ENCODE assay signal across 17 cellular contexts in genomic region chr13:33129886-33130285, GRCh38.
DNase-seq lines count a peak whose midpoint lies in the region; ATAC-seq, FAIRE-seq and TF ChIP-seq lines count a peak whose summit lies in the region.
"Had no signal": no experiment of that assay in that cellular context is flagged by ENCODE, and none has a peak within 500 bp of the region (broad histone marks: within the 10 kb centered on the region; RNA-seq: fewer than 3 reads in every experiment).

No MANE protein-coding gene starts in this region.

- H3K36me3 ChIP-seq in left ventricle myocardium inferior = peaks cover 42% of the 10 kb centered on the region
- peaks cover 32% of the 10 kb centered on the region for H3K36me3 ChIP-seq in astrocyte (ENCODE audit: insufficient read depth, low read length)
- H3K36me3 ChIP-seq in Peyer's patch = peaks cover 0 to 17% (median 0%) of the 10 kb centered on the region in 3 donors
- H3K36me3 ChIP-seq: BLaER1 had no signal

- H3K27me3 ChIP-seq in left ventricle myocardium inferior (ENCODE audit: low read depth) (no peaks in the 10 kb centered on the region), right cardiac atrium (ENCODE audit: control insufficient read depth, insufficient read depth) (no peaks in the 10 kb centered on the region), astrocyte (ENCODE audit: insufficient read depth, low read length) (no peaks in the 10 kb centered on the region), Peyer's patch (no peaks in the 10 kb centered on the region)
- H3K27me3 ChIP-seq: BLaER1 had no signal

- H3K27me3 Mint-ChIP-seq in astrocyte (ENCODE audit: low read depth, unreplicated experiment) = no peaks in the 10 kb centered on the region
- peaks cover 16% of the 10 kb centered on the region for H3K27me3 Mint-ChIP-seq in endothelial cell (ENCODE audit: unreplicated experiment)

- ATAC-seq in right cardiac atrium = no peak
- ATAC-seq in stimulated activated effector memory CD8-positive, alpha-beta T cell treated with anti-CD3 and anti-CD28 coated beads, Interleukin-12 subunit alpha, Interleukin-12 subunit beta, amount 100 ng/mL, for 72 hours = peak; percentile 22
- ATAC-seq in GM18505 (IDR thresholded peaks at IDR 0.05; ENCODE audit: unreplicated experiment) = no peak

- H3K9me3 Mint-ChIP-seq in astrocyte (ENCODE audit: unreplicated experiment) (peaks cover 2% of the 10 kb centered on the region), endothelial cell (ENCODE audit: unreplicated experiment) (no peaks in the 10 kb centered on the region)
- no peaks in the 10 kb centered on the region for H3K9me3 Mint-ChIP-seq in stimulated activated effector memory CD8-positive, alpha-beta T cell treated with anti-CD3 and anti-CD28 coated beads, Interleukin-12 subunit alpha, Interleukin-12 subunit beta, amount 100 ng/mL, for 72 hours

- peaks cover 21% of the 10 kb centered on the region for H3K79me2 ChIP-seq in astrocyte (ENCODE audit: insufficient read depth, low read length)

- H2AFZ ChIP-seq in astrocyte (ENCODE audit: low read depth, low read length) = no peak overlapping the region
- H2AFZ ChIP-seq: GM23248 had no signal

- intact Hi-C loops in left ventricle myocardium inferior (cut with micrococcal nuclease) (no loop called here), right cardiac atrium (cut with DNase I) (no loop called here)

- H4K20me1 ChIP-seq in astrocyte (ENCODE audit: insufficient read depth, low read length) = peaks cover 3% of the 10 kb centered on the region
- H4K20me1 ChIP-seq: BLaER1 had no signal

- TF ChIP-seq POLR2A in Peyer's patch (IDR thresholded peaks at IDR 0.05) (no peak), GM18505 (IDR thresholded peaks at IDR 0.05; ENCODE audit: borderline replicate concordance, extremely low read depth, insufficient read depth, insufficient read length) (no peak)

- H3K36me3 Mint-ChIP-seq in astrocyte (ENCODE audit: low read depth, unreplicated experiment) (peaks cover 29% of the 10 kb centered on the region), endothelial cell (ENCODE audit: low read depth, unreplicated experiment) (peaks cover 44% of the 10 kb centered on the region)
- H3K36me3 Mint-ChIP-seq in stimulated activated effector memory CD8-positive, alpha-beta T cell treated with anti-CD3 and anti-CD28 coated beads, Interleukin-12 subunit alpha, Interleukin-12 subunit beta, amount 100 ng/mL, for 72 hours = no peaks in the 10 kb centered on the region
- H3K36me3 Mint-ChIP-seq: CD4-positive, alpha-beta memory T cell had no signal

- H3K4me1 Mint-ChIP-seq in astrocyte (ENCODE audit: low read depth, unreplicated experiment) (peaks cover 27% of the 10 kb centered on the region), endothelial cell (ENCODE audit: unreplicated experiment) (no peaks in the 10 kb centered on the region)
- no peaks in the 10 kb centered on the region for H3K4me1 Mint-ChIP-seq in stimulated activated effector memory CD8-positive, alpha-beta T cell treated with anti-CD3 and anti-CD28 coated beads, Interleukin-12 subunit alpha, Interleukin-12 subunit beta, amount 100 ng/mL, for 72 hours
- H3K4me1 Mint-ChIP-seq: CD4-positive, alpha-beta memory T cell had no signal

- peak overlapping the region; percentile 4 for H3K27ac Mint-ChIP-seq in astrocyte (ENCODE audit: unreplicated experiment)
- no peak overlapping the region for H3K27ac Mint-ChIP-seq in endothelial cell (ENCODE audit: unreplicated experiment)
- no peak overlapping the region for H3K27ac Mint-ChIP-seq in stimulated activated effector memory CD8-positive, alpha-beta T cell treated with anti-CD3 and anti-CD28 coated beads, Interleukin-12 subunit alpha, Interleukin-12 subunit beta, amount 100 ng/mL, for 72 hours
- H3K27ac Mint-ChIP-seq: CD4-positive, alpha-beta memory T cell had no signal

- WGBS in right cardiac atrium = 96% methylated on average over 20 of the region's 20 CpGs

- no peak overlapping the region for H3K4me2 ChIP-seq in astrocyte (ENCODE audit: low read length)
- H3K4me2 ChIP-seq: BLaER1 had no signal

- no peak for DNase-seq in left ventricle myocardium inferior
- DNase-seq in right cardiac atrium = no peak
- DNase-seq in astrocyte (ENCODE audit: low read depth) = no peak
- no peak for DNase-seq in endothelial cell (ENCODE audit: low spot score)
- no peak for DNase-seq in stimulated activated effector memory CD8-positive, alpha-beta T cell treated with anti-CD3 and anti-CD28 coated beads, Interleukin-12 subunit alpha, Interleukin-12 subunit beta, amount 100 ng/mL, for 72 hours (ENCODE audit: low spot score in 2 of 2)
- DNase-seq in Peyer's patch = no peak
- DNase-seq in NCI-H524 treated with DMSO at 0.1 percent for 48 hours (lab: John Stamatoyannopoulos, UW) = no peak
- DNase-seq: 8988T; CD4-positive, alpha-beta memory T cell; DMS153; GDM1; GM23248; HCEC 1CT had no signal

- H3K4me3 ChIP-seq in left ventricle myocardium inferior (no peak overlapping the region), right cardiac atrium (ENCODE audit: low read length) (no peak overlapping the region), astrocyte (ENCODE audit: insufficient read depth, low read depth, low read length) (no peak overlapping the region), Peyer's patch (no peak overlapping the region)
- H3K4me3 ChIP-seq: BLaER1, GM23248 had no signal

- H3K4me1 ChIP-seq in left ventricle myocardium inferior = peaks cover 93% of the 10 kb centered on the region
- peaks cover 10% of the 10 kb centered on the region for H3K4me1 ChIP-seq in right cardiac atrium (ENCODE audit: control insufficient read depth, insufficient read depth, low read length)
- peaks cover 20% of the 10 kb centered on the region for H3K4me1 ChIP-seq in astrocyte (ENCODE audit: insufficient read depth, low read length)
- H3K4me1 ChIP-seq in Peyer's patch = peaks cover 0 to 22% (median 2%) of the 10 kb centered on the region in 4 donors
- H3K4me1 ChIP-seq: BLaER1 had no signal

- FAIRE-seq in astrocyte (lab: Jason Lieb, UNC) = no peak
- FAIRE-seq: H54 had no signal

- H3K9me3 ChIP-seq in left ventricle myocardium inferior (replicated peaks) = no peaks in the 10 kb centered on the region
- H3K9me3 ChIP-seq in right cardiac atrium (ENCODE audit: control insufficient read depth, low read length) = no peaks in the 10 kb centered on the region
- H3K9me3 ChIP-seq in astrocyte (ENCODE audit: insufficient read depth, low read depth, low read length) = no peaks in the 10 kb centered on the region
- no peaks in the 10 kb centered on the region for H3K9me3 ChIP-seq in Peyer's patch
- H3K9me3 ChIP-seq: BLaER1 had no signal

- H3K27ac ChIP-seq in left ventricle myocardium inferior (replicated peaks) (peak overlapping the region; percentile 83), right cardiac atrium (ENCODE audit: low read length) (no peak overlapping the region), astrocyte (ENCODE audit: low read depth, low read length) (no peak overlapping the region), Peyer's patch (no peak overlapping the region)
- H3K27ac ChIP-seq: BLaER1, GM23248 had no signal

- TF ChIP-seq CTCF in left ventricle myocardium inferior (IDR thresholded peaks at IDR 0.05; ENCODE audit: borderline replicate concordance) (no peak), astrocyte (IDR thresholded peaks at IDR 0.05; ENCODE audit: insufficient read depth, low read depth, low read length) (no peak), endothelial cell (IDR thresholded peaks at IDR 0.05; ENCODE audit: unreplicated experiment) (no peak), Peyer's patch (IDR thresholded peaks at IDR 0.05) (no peak)

- H3K9ac ChIP-seq in astrocyte (ENCODE audit: low read length) = no peak overlapping the region
- H3K9ac ChIP-seq: BLaER1, GM23248 had no signal

- no peak overlapping the region for H3K4me3 Mint-ChIP-seq in astrocyte (ENCODE audit: unreplicated experiment)
- peak overlapping the region; percentile 32 for H3K4me3 Mint-ChIP-seq in endothelial cell (ENCODE audit: unreplicated experiment)
- no peak overlapping the region for H3K4me3 Mint-ChIP-seq in stimulated activated effector memory CD8-positive, alpha-beta T cell treated with anti-CD3 and anti-CD28 coated beads, Interleukin-12 subunit alpha, Interleukin-12 subunit beta, amount 100 ng/mL, for 72 hours
- H3K4me3 Mint-ChIP-seq: CD14-positive monocyte; CD4-positive, alpha-beta memory T cell had no signal
